16 cellular contexts compared by ENCODE assay signal in genomic region chr3:194741916-194742315, GRCh38. TPM values are rescaled to one million over a fixed set of nuclear protein-coding genes. Genes with fewer than 3 reads are reported as not detected.
DNase-seq lines count a peak whose midpoint lies in the region; ATAC-seq and TF ChIP-seq lines count a peak whose summit lies in the region.
"Had no signal": no experiment of that assay in that cellular context is flagged by ENCODE, and none has a peak within 500 bp of the region (broad histone marks: within the 10 kb centered on the region; RNA-seq: fewer than 3 reads in every experiment).

No MANE protein-coding gene starts in this region.

- H3K4me1 ChIP-seq in PC-3 (ENCODE audit: insufficient read depth, low read length) (peaks cover 46% of the 10 kb centered on the region), thyroid gland (peaks cover 13 to 26% of the 10 kb centered on the region in 2 donors)

- no peaks in the 10 kb centered on the region for H3K27me3 ChIP-seq in PC-3 (ENCODE audit: low read length)
- H3K27me3 ChIP-seq in thyroid gland = no peaks in the 10 kb centered on the region

- H3K36me3 ChIP-seq in PC-3 (ENCODE audit: low read depth, low read length) (no peaks in the 10 kb centered on the region), thyroid gland (no peaks in the 10 kb centered on the region)

- peak overlapping the region; percentile 82; the same call in 1 of the 2 replicates for H3K27ac ChIP-seq in PC-3 (ENCODE audit: low read length)
- H3K27ac ChIP-seq in thyroid gland = no peak overlapping the region
- H3K27ac ChIP-seq: C4-2B, GM23248 had no signal

- H2AFZ ChIP-seq in PC-3 (ENCODE audit: low read length) = no peak overlapping the region
- H2AFZ ChIP-seq: GM23248 had no signal

- H4K20me1 ChIP-seq in PC-3 (ENCODE audit: low read length) = no peaks in the 10 kb centered on the region

- H3K79me2 ChIP-seq in PC-3 (ENCODE audit: low read length) = no peaks in the 10 kb centered on the region

- TF ChIP-seq POLR2A in thyroid gland (IDR thresholded peaks at IDR 0.05) = no peak

- no peak overlapping the region for H3K4me3 ChIP-seq in PC-3 (ENCODE audit: low read length)
- no peak overlapping the region for H3K4me3 ChIP-seq in thyroid gland (replicated peaks in 1 of 3)
- H3K4me3 ChIP-seq: GM23248 had no signal

- 71 to 80% methylated on average over 7 of the region's 7 CpGs for WGBS in thyroid gland, 2 donors

- no peaks in the 10 kb centered on the region for H3K9me3 ChIP-seq in PC-3 (ENCODE audit: low read length)
- H3K9me3 ChIP-seq in thyroid gland = no peaks in the 10 kb centered on the region
- H3K9me3 ChIP-seq: Caco-2 had no signal

- in situ Hi-C loops in SK-MEL-5 (cut with HindIII; ENCODE audit: low pct_unique_long_range_greater_than_20kb, low sequenced_read_pairs) = no loop called here

- TF ChIP-seq CTCF in PC-3 (conservative IDR thresholded peaks at IDR 0.05; ENCODE audit: low read depth, low read length) (no peak), thyroid gland (IDR thresholded peaks at IDR 0.05) (no peak)

- BruUV-seq in PC-3 (replicated peaks; lab: Mats Ljungman, UMichigan) = no TSS peak

- no peak overlapping the region for H3K4me2 ChIP-seq in PC-3 (ENCODE audit: low read length)

- no peak overlapping the region for H3K9ac ChIP-seq in PC-3 (ENCODE audit: low read length)
- H3K9ac ChIP-seq: GM23248 had no signal

- no peaks in the 10 kb centered on the region for H3K9me2 ChIP-seq in PC-3 (replicated peaks; ENCODE audit: low read length)

- DNase-seq in PC-3 (no peak), SK-MEL-5 (ENCODE audit: low read depth, low spot score) (peak; percentile 73), foreskin melanocyte (peak; percentile 18), thyroid gland (no peak), MV-4-11 (lab: John Stamatoyannopoulos, UW) (no peak), T1000 (lab: John Stamatoyannopoulos, UW) (no peak)
- DNase-seq: Caco-2; CD4-positive, CD25-positive, alpha-beta regulatory T cell; CD8-positive, alpha-beta T cell; DMS153; DND-41; GM23248; H7; HCEC 1CT had no signal

- POLR2A ChIA-PET in PC-3 (lab: Charles Lee; ENCODE audit: unreplicated experiment) = no interaction called here

- ATAC-seq in PC-3 = no peak
- ATAC-seq in GM19351 (IDR thresholded peaks at IDR 0.05; ENCODE audit: unreplicated experiment) = no peak
- ATAC-seq: CD8-positive, alpha-beta T cell had no signal

- H3F3A ChIP-seq in PC-3 (ENCODE audit: low read length, unreplicated experiment) = no peaks in the 10 kb centered on the region

- intact Hi-C loops in PC-3 (cut with micrococcal nuclease) (loop anchor here (1.0 to 2.0 kb wide), 4 partner anchors 20 to 131 kb away; no protein-coding TSS in a partner anchor), thyroid gland (cut with DNase I) (no loop called here)

- CTCF ChIA-PET in PC-3 (lab: Charles Lee) = interaction anchor here (0.5 to 0.6 kb wide), 2 partner anchors 27 to 130 kb away, joined by 3 read pairs; no protein-coding TSS in a partner anchor

RNA-seq across cellular contexts. Expression of gene FAM43A, which starts 56.2 kb away (rescaled TPM):
- total RNA-seq in PC-3 (2014; rRNA removed) (59.8 and 73.8 TPM in 2 replicates), thyroid gland (10 to 100 TPM; 16.8 to 33.9 (median 22.4) TPM)
- total RNA-seq in SK-MEL-5 (2014; rRNA removed; shearing (Covaris generic)) = 18.8 and 21.2 TPM in 2 replicates
- polyA plus RNA-seq in SK-MEL-5 (2015; cell fraction: cytosol; rRNA removed) = 54.1 and 58.1 TPM in 2 replicates
- 38.5 and 46.6 TPM in 2 replicates for polyA plus RNA-seq in SK-MEL-5 (2015; cell fraction: nucleus; rRNA removed)

Comparison
In these comparisons a context has a peak if more than half of its experiments do, and no peak if none do; other contexts are left out.
1. DNase-seq: peak in SK-MEL-5 (single experiment) and foreskin melanocyte (single experiment); none in PC-3 (single experiment), thyroid gland (0 of 2), MV-4-11 (single experiment) and T1000 (single experiment).